In genomic region chr11:44766112-44766971, GRCh38 we compare ENCODE assay signal across 8 cellular contexts. TPM values are rescaled to one million over a fixed set of nuclear protein-coding genes. Genes with fewer than 3 reads are reported as not detected.
DNase-seq lines count a peak whose midpoint lies in the region; ATAC-seq and TF ChIP-seq lines count a peak whose summit lies in the region.

No MANE protein-coding gene starts in this region.

- no peaks in the 10 kb centered on the region for H3K36me3 ChIP-seq in A673 (ENCODE audit: insufficient read depth, low read length, poor library complexity, severe bottlenecking)
- H3K36me3 ChIP-seq in mucosa of descending colon (ENCODE audit: low read depth), result no peaks in the 10 kb centered on the region

- no peaks in the 10 kb centered on the region for H3K27me3 ChIP-seq in A673 (replicated peaks; ENCODE audit: insufficient read depth, low read depth, low read length, poor library complexity)

- TF ChIP-seq CTCF in A673 (conservative IDR thresholded peaks at IDR 0.05; ENCODE audit: low read depth, low read length), result no peak
- no peak for TF ChIP-seq CTCF in mucosa of descending colon (IDR thresholded peaks at IDR 0.05)

- H3K9me3 ChIP-seq in A673 (ENCODE audit: low read depth, low read length, poor library complexity, severe bottlenecking) (peaks cover 12% of the 10 kb centered on the region), mucosa of descending colon (no peaks in the 10 kb centered on the region)

- BruUV-seq in A673 (replicated peaks; lab: Mats Ljungman, UMichigan), result no TSS peak

- POLR2A ChIA-PET in A673 (lab: Charles Lee; ENCODE audit: low non-redundant PET), result interaction anchor here (0.5 to 0.7 kb wide), 3 partner anchors 30 to 54 kb away, joined by 3 to 12 read pairs (median 3); no protein-coding TSS in a partner anchor

- peak overlapping the region; percentile 28 for H3K27ac ChIP-seq in A673 (ENCODE audit: low read depth, low read length, poor library complexity, severe bottlenecking)

- peak; percentile 65 for ATAC-seq in mucosa of descending colon
- ATAC-seq in HG02763 (IDR thresholded peaks at IDR 0.05; ENCODE audit: unreplicated experiment), result no peak

- intact Hi-C loops in A673 (cut with micrococcal nuclease; ENCODE audit: unreplicated experiment), result no loop called here
- intact Hi-C loops in mucosa of descending colon (cut with DNase I, micrococcal nuclease), result no loop called here

- no peak overlapping the region for H3K4me3 ChIP-seq in A673 (ENCODE audit: low read depth, low read length, poor library complexity, severe bottlenecking)
- no peak overlapping the region for H3K4me3 ChIP-seq in mucosa of descending colon

- DNase-seq in A673 (ENCODE audit: low spot score), result peak; percentile 94
- DNase-seq in NCI-H1092 (lab: John Stamatoyannopoulos, UW), result peak; percentile 17
- DNase-seq in dermis blood vessel endothelial cell, result peak; percentile 91
- peak in 2 of 3 donors; percentile 17 to 39 for DNase-seq in mucosa of descending colon
- DNase-seq in activated CD4-positive, CD25-positive, alpha-beta regulatory T cell treated with anti-CD3 and anti-CD28 coated beads, Interleukin-2, amount 50 U/mL, for 72 hours, result no peak
- DNase-seq in NCI-H1436 treated with DMSO at 0.1 percent for 48 hours (lab: John Stamatoyannopoulos, UW), result no peak
- DNase-seq in NCI-H510A (lab: John Stamatoyannopoulos, UW), result no peak

- H3K4me1 ChIP-seq in A673 (ENCODE audit: insufficient read depth, low read length, poor library complexity, severe bottlenecking) (peaks cover 53% of the 10 kb centered on the region), mucosa of descending colon (ENCODE audit: low read depth) (no peaks in the 10 kb centered on the region)

- CTCF ChIA-PET in A673 (lab: Charles Lee), result no interaction called here

RNA-seq across cellular contexts. Expression of gene TSPAN18, which starts 39.6 kb away (rescaled TPM):
- total RNA-seq in A673 (2021) (2.8 and 5.8 TPM in 2 replicates), dermis blood vessel endothelial cell (48.3 and 74.5 TPM in 2 replicates), mucosa of descending colon (10 to 100 TPM in 1 of 3 donors, 1 to 10 TPM in 2; 3.6 to 63.2 (median 8.5) TPM)

Comparison
In these comparisons a context has a peak if more than half of its experiments do, and no peak if none do; other contexts are left out.
1. DNase-seq: peak in A673 (single experiment), NCI-H1092 (single experiment), dermis blood vessel endothelial cell (single experiment) and mucosa of descending colon (2 of 3); none in activated CD4-positive, CD25-positive, alpha-beta regulatory T cell treated with anti-CD3 and anti-CD28 coated beads, Interleukin-2, amount 50 U/mL, for 72 hours (single experiment), NCI-H1436 treated with DMSO at 0.1 percent for 48 hours (single experiment) and NCI-H510A (single experiment).